ENCODE assay signal across 21 cellular contexts in the genomic region with DNA sequence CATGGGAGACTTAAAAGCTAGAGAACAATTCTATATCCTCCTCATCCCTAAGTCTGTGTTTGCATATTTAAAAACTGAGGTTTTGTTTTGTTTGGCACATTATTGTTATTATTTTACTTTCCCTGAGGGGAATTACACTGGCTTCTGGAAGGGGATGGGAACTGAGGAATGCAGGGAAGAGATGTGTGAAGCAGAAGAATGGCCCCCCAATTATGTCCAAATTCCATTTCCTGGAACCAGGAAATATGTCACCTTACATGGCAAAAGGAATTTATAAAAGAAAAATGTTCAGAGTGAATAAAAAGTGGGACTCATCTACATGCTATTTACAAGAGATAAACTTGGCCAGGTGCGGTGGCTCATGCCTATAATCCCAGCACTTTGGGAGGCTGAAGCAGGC.
A peak's percentile ranks its signal among the peaks of the same experiment; 100 is the strongest.
DNase-seq lines count a peak whose midpoint lies in the region; ATAC-seq and TF ChIP-seq lines count a peak whose summit lies in the region.
"Had no signal": no experiment of that assay in that cellular context is flagged by ENCODE, and none has a peak within 500 bp of the region (broad histone marks: within the 10 kb centered on the region; RNA-seq: fewer than 3 reads in every experiment).

No MANE protein-coding gene starts in this region.

- H4K20me1 ChIP-seq in SK-N-SH (ENCODE audit: insufficient read depth), result no peaks in the 10 kb centered on the region

- no peak for DNase-seq in SK-N-SH
- peak; percentile 90 for DNase-seq in HS-27A (ENCODE audit: low read depth)
- peak; percentile 72 for DNase-seq in M059J (ENCODE audit: low read depth)
- DNase-seq in osteocyte (ENCODE audit: extremely low spot score, unreplicated experiment), result no peak
- DNase-seq in NCI-H2081 (lab: John Stamatoyannopoulos, UW), result no peak
- DNase-seq: AML-193; BE2C; C1 segment of cervical spinal cord; Calu3; CD4-positive, alpha-beta memory T cell; COR-L47; DMS53; DMS79 treated with DMSO at 0.1 percent for 48 hours; GF-D8; GM23248; H7 had no signal

- H3K36me3 ChIP-seq in SK-N-SH (replicated peaks in 1 of 2; ENCODE audit: control insufficient read depth in 1 of 2, insufficient read depth in 2 of 2, low read length in 1 of 2), result no peaks in the 10 kb centered on the region
- H3K36me3 ChIP-seq: BE2C had no signal

- peaks cover 11% of the 10 kb centered on the region for H3K4me1 Mint-ChIP-seq in osteocyte (ENCODE audit: unreplicated experiment)
- H3K4me1 Mint-ChIP-seq: CD4-positive, alpha-beta memory T cell had no signal

- H3K27ac ChIP-seq in SK-N-SH (ENCODE audit: low read depth in 2 of 2, low read length in 1 of 2), result no peak overlapping the region; a peak in 1 of 4 replicates
- H3K27ac ChIP-seq: 22Rv1, GM23248 had no signal

- CTCF ChIA-PET in SK-N-SH (lab: Yijun Ruan, JAX), result no interaction called here

- H3K9me3 Mint-ChIP-seq in osteocyte (ENCODE audit: unreplicated experiment), result peaks cover 4% of the 10 kb centered on the region

- TF ChIP-seq CTCF in SK-N-SH (IDR thresholded peaks at IDR 0.05) (no peak), osteocyte (IDR thresholded peaks at IDR 0.05) (no peak)

- H3K9me3 ChIP-seq in SK-N-SH, result no peaks in the 10 kb centered on the region
- H3K9me3 ChIP-seq: BE2C had no signal

- no peaks in the 10 kb centered on the region for H3K79me2 ChIP-seq in SK-N-SH (ENCODE audit: insufficient read depth)

- ATAC-seq in SK-N-SH treated with all-trans-retinoic acid at 6 μM for 48 hours, result no peak
- no peak for ATAC-seq in HG03571 (IDR thresholded peaks at IDR 0.05; ENCODE audit: unreplicated experiment)
- ATAC-seq in HG02973 (IDR thresholded peaks at IDR 0.05; ENCODE audit: unreplicated experiment), result no peak
- ATAC-seq: HCT116 had no signal

- H3K27me3 ChIP-seq in SK-N-SH (ENCODE audit: insufficient read depth), result no peaks in the 10 kb centered on the region
- H3K27me3 ChIP-seq: BE2C had no signal

- POLR2A ChIA-PET in SK-N-SH (lab: Yijun Ruan, JAX), result no interaction called here

- H3K27me3 Mint-ChIP-seq in osteocyte (ENCODE audit: unreplicated experiment), result no peaks in the 10 kb centered on the region
- H3K27me3 Mint-ChIP-seq: CD4-positive, alpha-beta memory T cell had no signal

- no peak overlapping the region for H3K4me3 Mint-ChIP-seq in osteocyte (ENCODE audit: unreplicated experiment)

- no peaks in the 10 kb centered on the region for H3F3A ChIP-seq in SK-N-SH (replicated peaks; ENCODE audit: insufficient read depth)

- no peak for TF ChIP-seq EP300 in SK-N-SH (IDR thresholded peaks at IDR 0.05; ENCODE audit: borderline replicate concordance in 1 of 2, low read depth in 1 of 2, low read length in 1 of 2)

- no peak overlapping the region for H3K4me2 ChIP-seq in SK-N-SH

- peaks cover 0 to 8% of the 10 kb centered on the region in 2 experiments; a peak in 1 of 4 replicates for H3K4me1 ChIP-seq in SK-N-SH (ENCODE audit: control insufficient read depth in 1 of 2, insufficient read depth in 2 of 2, low read depth in 1 of 2, low read length in 1 of 2)

- no peaks in the 10 kb centered on the region for H3K9me2 ChIP-seq in SK-N-SH

- TF ChIP-seq RAD21 in SK-N-SH (IDR thresholded peaks at IDR 0.05; ENCODE audit: low read length), result no peak

- H3K27ac Mint-ChIP-seq in osteocyte (ENCODE audit: unreplicated experiment), result peak overlapping the region; percentile 24
- H3K27ac Mint-ChIP-seq: CD4-positive, alpha-beta memory T cell had no signal

- no peak overlapping the region for H3K9ac ChIP-seq in SK-N-SH
- H3K9ac ChIP-seq: GM23248 had no signal

- H2AFZ ChIP-seq in SK-N-SH (ENCODE audit: low read depth), result no peak overlapping the region
- H2AFZ ChIP-seq: GM23248 had no signal

- H3K4me3 ChIP-seq in SK-N-SH (ENCODE audit: low read depth in 2 of 2, low read length in 1 of 2), result no peak overlapping the region
- H3K4me3 ChIP-seq: GM23248 had no signal

- peaks cover 1% of the 10 kb centered on the region for H3K36me3 Mint-ChIP-seq in osteocyte (ENCODE audit: unreplicated experiment)
- H3K36me3 Mint-ChIP-seq: CD4-positive, alpha-beta memory T cell had no signal

- WGBS in SK-N-SH (ENCODE audit: low lambda C conversion rate), result 44% methylated on average over 1 of the region's 1 CpG

TF ChIP-seq in SK-N-SH treated with all-trans-retinoic acid at 6 μM for 48 hours, 23 proteins besides CTCF, POLR2A, EP300 and RAD21:
- TF ChIP-seq ISL1 (CRISPR knock-in tag; IDR thresholded peaks at IDR 0.05), result 0 out of 2 replicates have a peak, but pooled peaks have one; percentile 11
- TF ChIP-seq, protein P1, sequence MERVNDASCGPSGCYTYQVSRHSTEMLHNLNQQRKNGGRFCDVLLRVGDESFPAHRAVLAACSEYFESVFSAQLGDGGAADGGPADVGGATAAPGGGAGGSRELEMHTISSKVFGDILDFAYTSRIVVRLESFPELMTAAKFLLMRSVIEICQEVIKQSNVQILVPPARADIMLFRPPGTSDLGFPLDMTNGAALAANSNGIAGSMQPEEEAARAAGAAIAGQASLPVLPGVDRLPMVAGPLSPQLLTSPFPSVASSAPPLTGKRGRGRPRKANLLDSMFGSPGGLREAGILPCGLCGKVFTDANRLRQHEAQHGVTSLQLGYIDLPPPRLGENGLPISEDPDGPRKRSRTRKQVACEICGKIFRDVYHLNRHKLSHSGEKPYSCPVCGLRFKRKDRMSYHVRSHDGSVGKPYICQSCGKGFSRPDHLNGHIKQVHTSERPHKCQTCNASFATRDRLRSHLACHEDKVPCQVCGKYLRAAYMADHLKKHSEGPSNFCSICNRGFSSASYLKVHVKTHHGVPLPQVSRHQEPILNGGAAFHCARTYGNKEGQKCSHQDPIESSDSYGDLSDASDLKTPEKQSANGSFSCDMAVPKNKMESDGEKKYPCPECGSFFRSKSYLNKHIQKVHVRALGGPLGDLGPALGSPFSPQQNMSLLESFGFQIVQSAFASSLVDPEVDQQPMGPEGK (CRISPR knock-in tag; IDR thresholded peaks at IDR 0.05; ENCODE audit: borderline replicate concordance), result no peak
- TF ChIP-seq ARNTL (CRISPR knock-in tag; IDR thresholded peaks at IDR 0.05; ENCODE audit: borderline replicate concordance, low read depth), result no peak

TF ChIP-seq in SK-N-SH, 30 proteins besides CTCF, POLR2A, EP300 and RAD21:
- TF ChIP-seq SMC3 (IDR thresholded peaks at IDR 0.05; ENCODE audit: low read depth, low read length) (no peak), MEF2A (IDR thresholded peaks at IDR 0.05; ENCODE audit: borderline replicate concordance, low read depth) (no peak), CHD2 (IDR thresholded peaks at IDR 0.05; ENCODE audit: low read length, partially characterized antibody) (no peak), POLR2AphosphoS5 (IDR thresholded peaks at IDR 0.05; ENCODE audit: low read depth, low read length) (no peak), FOXJ3 (CRISPR knock-in tag; IDR thresholded peaks at IDR 0.05) (no peak), TCF12 (IDR thresholded peaks at IDR 0.05) (no peak), FOXM1 (IDR thresholded peaks at IDR 0.05; ENCODE audit: low read depth) (no peak), YY1 (IDR thresholded peaks at IDR 0.05; ENCODE audit: low read depth) (no peak), PBX3 (IDR thresholded peaks at IDR 0.05) (no peak), NFIC (IDR thresholded peaks at IDR 0.05; ENCODE audit: borderline replicate concordance) (no peak), IRF3 (IDR thresholded peaks at IDR 0.05; ENCODE audit: low read depth, low read length) (no peak), GATA2 (CRISPR knock-in tag; IDR thresholded peaks at IDR 0.05) (no peak), RCOR1 (IDR thresholded peaks at IDR 0.05; ENCODE audit: low read length) (no peak)
- TF ChIP-seq, protein P2, sequence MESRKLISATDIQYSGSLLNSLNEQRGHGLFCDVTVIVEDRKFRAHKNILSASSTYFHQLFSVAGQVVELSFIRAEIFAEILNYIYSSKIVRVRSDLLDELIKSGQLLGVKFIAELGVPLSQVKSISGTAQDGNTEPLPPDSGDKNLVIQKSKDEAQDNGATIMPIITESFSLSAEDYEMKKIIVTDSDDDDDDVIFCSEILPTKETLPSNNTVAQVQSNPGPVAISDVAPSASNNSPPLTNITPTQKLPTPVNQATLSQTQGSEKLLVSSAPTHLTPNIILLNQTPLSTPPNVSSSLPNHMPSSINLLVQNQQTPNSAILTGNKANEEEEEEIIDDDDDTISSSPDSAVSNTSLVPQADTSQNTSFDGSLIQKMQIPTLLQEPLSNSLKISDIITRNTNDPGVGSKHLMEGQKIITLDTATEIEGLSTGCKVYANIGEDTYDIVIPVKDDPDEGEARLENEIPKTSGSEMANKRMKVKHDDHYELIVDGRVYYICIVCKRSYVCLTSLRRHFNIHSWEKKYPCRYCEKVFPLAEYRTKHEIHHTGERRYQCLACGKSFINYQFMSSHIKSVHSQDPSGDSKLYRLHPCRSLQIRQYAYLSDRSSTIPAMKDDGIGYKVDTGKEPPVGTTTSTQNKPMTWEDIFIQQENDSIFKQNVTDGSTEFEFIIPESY (IDR thresholded peaks at IDR 0.05; ENCODE audit: borderline replicate concordance, low read depth), result no peak
TF ChIP-seq in SK-N-SH: peak in this region for 0.

Comparison
In these comparisons a context has a peak if more than half of its experiments do, and no peak if none do; other contexts are left out.
1. DNase-seq: peak in HS-27A (single experiment) and M059J (single experiment); none in SK-N-SH (single experiment), osteocyte (single experiment) and NCI-H2081 (0 of 2).